9 cellular contexts compared by ENCODE assay signal in genomic region chr7:87216701-87217508, GRCh38. TPM values are rescaled to one million over a fixed set of nuclear protein-coding genes. Genes with fewer than 3 reads are reported as not detected.
DNase-seq lines count a peak whose midpoint lies in the region; ATAC-seq, FAIRE-seq and TF ChIP-seq lines count a peak whose summit lies in the region.
"Had no signal": no experiment of that assay in that cellular context is flagged by ENCODE, and none has a peak within 500 bp of the region (broad histone marks: within the 10 kb centered on the region; RNA-seq: fewer than 3 reads in every experiment).

No MANE protein-coding gene starts in this region.

- peaks cover 21 to 24% of the 10 kb centered on the region in 2 donors for H3K4me1 ChIP-seq in kidney (ENCODE audit: control insufficient read depth in 1 of 2, insufficient read depth in 1 of 2, low read depth in 1 of 2, low read length in 2 of 2)

- H3K27me3 Mint-ChIP-seq in T-cell, result no peaks in the 10 kb centered on the region

- no peak for FAIRE-seq in kidney (lab: Jason Lieb, UNC)

- intact Hi-C loops in kidney (cut with DNase I), result no loop called here

- peak overlapping the region; percentile 6 to 9 for H3K4me3 ChIP-seq in kidney (ENCODE audit: low read length in 2 of 2)

- H3K27ac Mint-ChIP-seq in T-cell, result peak overlapping the region; percentile 98 to 100

- no peaks in the 10 kb centered on the region for H3K36me3 ChIP-seq in kidney (ENCODE audit: control insufficient read depth in 1 of 2, insufficient read depth in 2 of 2, low read length in 2 of 2)
- H3K36me3 ChIP-seq: neutrophil had no signal

- peak overlapping the region; percentile 98 to 100 (median 100) for H3K4me3 Mint-ChIP-seq in T-cell

- H3K9me3 ChIP-seq in kidney (ENCODE audit: control insufficient read depth in 1 of 2, low read length in 2 of 2), result no peaks in the 10 kb centered on the region
- H3K9me3 ChIP-seq: neutrophil had no signal

- CTCF ChIA-PET in T-cell (lab: Charles Lee), result interaction anchor here (0.6 to 1.5 kb wide), 5 partner anchors 15 to 301 kb away, joined by 3 to 5 read pairs (median 4); no protein-coding TSS in a partner anchor

- no peak for TF ChIP-seq CTCF in kidney (IDR thresholded peaks at IDR 0.05; ENCODE audit: borderline replicate concordance, extremely low read depth, insufficient read depth)

- H3K36me3 Mint-ChIP-seq in T-cell, result peaks cover 9% of the 10 kb centered on the region

- no peak overlapping the region for H3K9ac ChIP-seq in kidney (ENCODE audit: low read length in 2 of 2)

- no peaks in the 10 kb centered on the region for H3K9me3 Mint-ChIP-seq in T-cell

- peak overlapping the region; percentile 33 to 45 for H3K27ac ChIP-seq in kidney (ENCODE audit: low read depth in 2 of 2, low read length in 2 of 2)
- H3K27ac ChIP-seq: neutrophil had no signal

- POLR2A ChIA-PET in T-cell (lab: Charles Lee), result interaction anchor here (0.7 to 2.1 kb wide), 15 partner anchors 15 to 263 kb away, joined by 3 to 11 read pairs (median 4); partner anchors contain the start of gene DMTF1 (in 2 of the 2)

- peak; percentile 71 for DNase-seq in activated CD8-positive, alpha-beta memory T cell treated with anti-CD3 and anti-CD28 coated beads for 24 hours
- DNase-seq in activated CD8-positive, alpha-beta memory T cell treated with anti-CD3 and anti-CD28 coated beads, Interleukin-2, amount 50 U/mL, for 48 hours, result no peak
- DNase-seq in T-cell (peak in 28 of 34 experiments; percentile 14 to 70 (median 44)), kidney (no peak), H4 (ENCODE audit: low spot score) (no peak), mucosa of gallbladder (ENCODE audit: low spot score) (no peak), SHP77 (lab: John Stamatoyannopoulos, UW) (no peak)

- ATAC-seq in HG02852 (IDR thresholded peaks at IDR 0.05; ENCODE audit: unreplicated experiment) (peak; percentile 50), T-cell (replicated peaks in 1 of 4) (peak; percentile 2 to 60 (median 4))

- peaks cover 70 to 82% (median 73%) of the 10 kb centered on the region in 3 donors for H3K4me1 Mint-ChIP-seq in T-cell

RNA-seq across cellular contexts. Expression of gene TMEM243, which starts 2.6 kb away (rescaled TPM):
- 100 to 1,000 TPM in 3 of 5 donors, 10 to 100 TPM in 2; 95.2 to 170 (median 108) TPM for total RNA-seq in T-cell
- 50.3 TPM for total RNA-seq in kidney
- polyA plus RNA-seq in kidney (ENCODE audit: insufficient read depth, low read depth, low replicate concordance), result 37.7 TPM
- 61.7 and 73.9 TPM in 2 replicates for total RNA-seq in H4 (2014; rRNA removed; shearing (Covaris generic))
- 24.0 TPM for total RNA-seq in mucosa of gallbladder

Comparison
In these comparisons a context has a peak if more than half of its experiments do, and no peak if none do; other contexts are left out.
1. DNase-seq: peak in activated CD8-positive, alpha-beta memory T cell treated with anti-CD3 and anti-CD28 coated beads for 24 hours (single experiment) and T-cell (28 of 34); none in activated CD8-positive, alpha-beta memory T cell treated with anti-CD3 and anti-CD28 coated beads, Interleukin-2, amount 50 U/mL, for 48 hours (single experiment), kidney (single experiment), H4 (single experiment), mucosa of gallbladder (single experiment) and SHP77 (0 of 2).